In genomic region chr4:112230879-112231778, GRCh38 we compare ENCODE assay signal across 8 cellular contexts. TPM values are rescaled to one million over a fixed set of nuclear protein-coding genes. Genes with fewer than 3 reads are reported as not detected.
A peak's percentile ranks its signal among the peaks of the same experiment; 100 is the strongest.
DNase-seq lines count a peak whose midpoint lies in the region; TF ChIP-seq lines count a peak whose summit lies in the region.

No MANE protein-coding gene starts in this region.

- H3K27me3 ChIP-seq in MM.1S (replicated peaks; ENCODE audit: insufficient read depth, low read length): no peaks in the 10 kb centered on the region

- peak overlapping the region; percentile 85 for H3K9ac ChIP-seq in MM.1S (ENCODE audit: low read length)

- H3K79me2 ChIP-seq in MM.1S (ENCODE audit: low read length): peaks cover 13% of the 10 kb centered on the region

- H3K27me3 Mint-ChIP-seq in nephron progenitor cell (ENCODE audit: low read depth, poor library complexity): no peaks in the 10 kb centered on the region
- H3K27me3 Mint-ChIP-seq in stimulated activated naive CD8-positive, alpha-beta T cell treated with anti-CD3 and anti-CD28 coated beads, Interleukin-15, Interleukin-2, amounts not matched to agents 100 ng/mL and 50 ng/mL, for 24 hours: peaks cover 2% of the 10 kb centered on the region

- H2AFZ ChIP-seq in MM.1S (ENCODE audit: low read length): peak overlapping the region; percentile 96

- peaks cover 9% of the 10 kb centered on the region for H3F3A ChIP-seq in MM.1S (ENCODE audit: insufficient read depth, low read length)

- H3K9me2 ChIP-seq in MM.1S (replicated peaks; ENCODE audit: insufficient read depth, low read length): no peaks in the 10 kb centered on the region

- H3K4me2 ChIP-seq in MM.1S (ENCODE audit: low read depth, low read length): peak overlapping the region; percentile 98

- H3K9me3 ChIP-seq in MM.1S (replicated peaks; ENCODE audit: insufficient read depth, low read length): no peaks in the 10 kb centered on the region

- DNase-seq in EL (peak; percentile 97), HCEC 1CT (peak; percentile 92), MM.1S (peak; percentile 97), SHP77 treated with DMSO at 0.1 percent for 48 hours (lab: John Stamatoyannopoulos, UW) (peak; percentile 71), activated gamma-delta T cell treated with Interleukin-2 at 50 U/mL for 16 hours (peak; percentile 95), fibroblast of villous mesenchyme (ENCODE audit: low read depth) (peak; percentile 97), nephron progenitor cell (peak; percentile 98)

- H3K27ac ChIP-seq in MM.1S (ENCODE audit: low read length): peak overlapping the region; percentile 99

- H3K36me3 Mint-ChIP-seq in nephron progenitor cell (ENCODE audit: low read depth): no peaks in the 10 kb centered on the region
- H3K36me3 Mint-ChIP-seq in stimulated activated naive CD8-positive, alpha-beta T cell treated with anti-CD3 and anti-CD28 coated beads, Interleukin-15, Interleukin-2, amounts not matched to agents 100 ng/mL and 50 ng/mL, for 24 hours (ENCODE audit: low read depth): no peaks in the 10 kb centered on the region

- H3K27ac Mint-ChIP-seq in nephron progenitor cell: peak overlapping the region; percentile 100
- peak overlapping the region; percentile 97 for H3K27ac Mint-ChIP-seq in stimulated activated naive CD8-positive, alpha-beta T cell treated with anti-CD3 and anti-CD28 coated beads, Interleukin-15, Interleukin-2, amounts not matched to agents 100 ng/mL and 50 ng/mL, for 24 hours

- TF ChIP-seq CTCF in MM.1S (IDR thresholded peaks at IDR 0.05; ENCODE audit: low read length): no peak
- no peak for TF ChIP-seq CTCF in fibroblast of villous mesenchyme (IDR thresholded peaks at IDR 0.05; ENCODE audit: insufficient read depth, low read depth, low read length)
- no peak for TF ChIP-seq CTCF in nephron progenitor cell (IDR thresholded peaks at IDR 0.05)

- H4K20me1 ChIP-seq in MM.1S (ENCODE audit: insufficient read depth, low read length): no peaks in the 10 kb centered on the region

- H3K4me1 ChIP-seq in MM.1S (ENCODE audit: low read length): peaks cover 18% of the 10 kb centered on the region; the same call in 1 of the 2 replicates

- no peaks in the 10 kb centered on the region for H3K9me3 Mint-ChIP-seq in nephron progenitor cell
- H3K9me3 Mint-ChIP-seq in stimulated activated naive CD8-positive, alpha-beta T cell treated with anti-CD3 and anti-CD28 coated beads, Interleukin-15, Interleukin-2, amounts not matched to agents 100 ng/mL and 50 ng/mL, for 24 hours: no peaks in the 10 kb centered on the region

- H3K4me3 Mint-ChIP-seq in nephron progenitor cell: peak overlapping the region; percentile 97
- peak overlapping the region; percentile 94 for H3K4me3 Mint-ChIP-seq in stimulated activated naive CD8-positive, alpha-beta T cell treated with anti-CD3 and anti-CD28 coated beads, Interleukin-15, Interleukin-2, amounts not matched to agents 100 ng/mL and 50 ng/mL, for 24 hours

- peaks cover 47% of the 10 kb centered on the region for H3K4me1 Mint-ChIP-seq in nephron progenitor cell
- H3K4me1 Mint-ChIP-seq in stimulated activated naive CD8-positive, alpha-beta T cell treated with anti-CD3 and anti-CD28 coated beads, Interleukin-15, Interleukin-2, amounts not matched to agents 100 ng/mL and 50 ng/mL, for 24 hours (ENCODE audit: low read depth): peaks cover 42% of the 10 kb centered on the region

- H3K4me3 ChIP-seq in MM.1S (ENCODE audit: low read length): peak overlapping the region; percentile 88
- H3K4me3 ChIP-seq in fibroblast of villous mesenchyme (ENCODE audit: low read depth, low read length): peak overlapping the region; percentile 97

- H3K36me3 ChIP-seq in MM.1S (replicated peaks; ENCODE audit: insufficient read depth, low read length): no peaks in the 10 kb centered on the region

RNA-seq across cellular contexts. Expression of gene AP1AR, which starts 0.5 kb away (rescaled TPM):
- 18.4 and 24.2 TPM in 2 replicates for total RNA-seq in fibroblast of villous mesenchyme

RNA-seq across cellular contexts. Expression of gene TIFA, which starts 54.6 kb away (rescaled TPM):
- total RNA-seq in fibroblast of villous mesenchyme: 4.2 and 8.2 TPM in 2 replicates

Comparison
In these comparisons a context has a peak if more than half of its experiments do, and no peak if none do; other contexts are left out.
1. Peak in every context shown above with its lines: DNase-seq, H3K4me3 ChIP-seq and H3K27ac ChIP-seq.